Comparison of ENCODE assay signal across 15 cellular contexts in the genomic region with DNA sequence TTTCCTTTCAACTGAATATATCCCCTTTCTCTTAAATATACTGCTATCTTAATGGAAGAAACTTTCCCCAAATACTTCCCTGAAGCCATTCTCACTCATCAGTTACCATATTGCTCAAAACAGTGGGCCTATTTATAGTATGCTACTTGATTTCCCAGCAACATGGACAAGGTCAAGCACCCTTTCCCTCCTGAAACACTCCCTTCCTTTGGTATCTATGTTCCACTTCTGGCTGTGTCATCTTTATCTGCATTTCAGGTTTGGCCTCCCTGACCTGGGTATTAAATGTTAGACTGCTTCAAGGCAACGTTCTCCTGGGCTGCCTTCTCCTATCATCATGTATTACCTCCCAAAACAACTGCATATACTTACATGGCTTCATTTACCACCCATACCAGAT.
"Had no signal": no experiment of that assay in that cellular context is flagged by ENCODE, and none has a peak within 500 bp of the region (broad histone marks: within the 10 kb centered on the region; RNA-seq: fewer than 3 reads in every experiment).

No MANE protein-coding gene starts in this region.

- H3K9me3 Mint-ChIP-seq: activated T-cell treated with anti-CD3 and anti-CD28 coated beads, Interleukin-2, amount 50 U/mL, for 4 hours; brain; endodermal cell; nephron; stimulated activated naive CD8-positive, alpha-beta T cell treated with anti-CD3 and anti-CD28 coated beads, Interleukin-15, Interleukin-2, amounts not matched to agents 100 ng/mL and 50 ng/mL, for 24 hours; WTC11 had no signal

- H3K27me3 Mint-ChIP-seq: activated CD8-positive, alpha-beta memory T cell treated with anti-CD3 and anti-CD28 coated beads, Interleukin-2, amount 10 ng/mL, durations not matched to agents 7 days and 5 days; brain; stimulated activated naive CD8-positive, alpha-beta T cell treated with anti-CD3 and anti-CD28 coated beads, Interleukin-15, Interleukin-2, amounts not matched to agents 100 ng/mL and 50 ng/mL, for 24 hours had no signal

- H3K27ac Mint-ChIP-seq: activated CD8-positive, alpha-beta memory T cell treated with anti-CD3 and anti-CD28 coated beads, Interleukin-2, amount 10 ng/mL, durations not matched to agents 7 days and 5 days; endodermal cell; nephron; WTC11 had no signal

- H3K4me1 Mint-ChIP-seq: nephron had no signal

- DNase-seq: activated CD4-positive, alpha-beta T cell treated with anti-CD3 and anti-CD28 coated beads, Interleukin-2, amount 50 U/mL, for 1 hour; activated CD8-positive, alpha-beta memory T cell treated with anti-CD3 and anti-CD28 coated beads, Interleukin-2, amount 10 ng/mL, durations not matched to agents 7 days and 5 days; activated T-cell treated with anti-CD3 and anti-CD28 coated beads, Interleukin-2, amount 50 U/mL, for 4 hours; amniotic stem cell; dermis blood vessel endothelial cell; endodermal cell; hypothalamus; kidney glomerular epithelial cell; lower lobe of right lung; stimulated activated CD4-positive, alpha-beta T cell treated with anti-CD3 and anti-CD28 coated beads, Interleukin-2, amount 100 ng/mL, for 48 hours; testis had no signal

- H3K4me3 Mint-ChIP-seq: activated CD8-positive, alpha-beta memory T cell treated with anti-CD3 and anti-CD28 coated beads, Interleukin-2, amount 10 ng/mL, durations not matched to agents 7 days and 5 days; activated T-cell treated with anti-CD3 and anti-CD28 coated beads, Interleukin-2, amount 50 U/mL, for 4 hours; brain; endodermal cell; nephron; stimulated activated naive CD8-positive, alpha-beta T cell treated with anti-CD3 and anti-CD28 coated beads, Interleukin-15, Interleukin-2, amounts not matched to agents 100 ng/mL and 50 ng/mL, for 24 hours; WTC11 had no signal

- H3K4me1 ChIP-seq: lower lobe of right lung, testis had no signal

- H3K27ac ChIP-seq: lower lobe of right lung, testis had no signal

- ATAC-seq: activated CD8-positive, alpha-beta memory T cell treated with anti-CD3 and anti-CD28 coated beads, Interleukin-2, amount 10 ng/mL, durations not matched to agents 7 days and 5 days; activated T-cell treated with anti-CD3 and anti-CD28 coated beads, Interleukin-2, amount 50 U/mL, for 4 hours; lower lobe of right lung; WTC11 had no signal

- H3K27me3 ChIP-seq: testis had no signal

- H3K9me3 ChIP-seq: lower lobe of right lung, testis had no signal

- H3K4me3 ChIP-seq: lower lobe of right lung, testis had no signal
